ENCODE assay signal across 8 cellular contexts in the genomic region with DNA sequence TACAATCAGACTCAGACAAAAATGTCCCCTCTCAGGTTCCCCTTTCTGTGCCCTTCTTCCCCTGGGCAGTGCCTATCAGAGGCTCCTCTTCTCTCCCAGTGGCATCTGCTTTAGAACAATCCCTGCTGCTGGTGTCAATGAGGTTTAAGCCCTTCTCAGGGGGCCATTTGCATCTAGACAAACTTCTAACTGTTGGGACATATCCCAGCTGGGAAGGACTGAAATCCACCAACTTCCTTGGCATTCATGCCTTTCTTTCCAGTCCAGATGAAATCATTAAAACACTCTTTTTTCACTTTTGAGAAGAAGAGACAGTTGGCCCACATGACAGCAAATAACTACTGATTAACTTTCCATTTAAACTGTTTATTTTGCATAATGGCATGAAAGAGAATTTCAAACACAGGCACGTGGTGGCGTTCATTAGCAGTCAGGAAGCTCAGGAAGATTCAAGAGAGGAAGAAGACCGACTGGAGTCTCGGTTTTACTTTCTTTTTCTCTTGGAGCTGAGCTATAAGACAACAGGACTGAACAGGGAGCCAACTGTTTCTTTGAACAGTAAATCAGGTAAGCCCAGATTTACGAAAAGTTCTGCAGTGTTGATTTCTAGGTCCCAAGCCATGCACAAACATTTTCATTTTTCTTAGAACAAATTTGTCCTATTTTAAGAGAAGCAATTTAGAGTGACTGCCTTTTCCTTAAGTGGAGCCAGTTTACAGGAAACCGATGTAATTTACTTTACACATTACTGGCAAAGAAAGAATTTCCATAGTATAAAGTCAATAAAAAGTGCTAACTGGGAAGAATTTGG. TPM values are rescaled to one million over a fixed set of nuclear protein-coding genes. Genes with fewer than 3 reads are reported as not detected.
DNase-seq lines count a peak whose midpoint lies in the region; ATAC-seq and TF ChIP-seq lines count a peak whose summit lies in the region.

Gene GIMAP2, plus strand, starts transcription at position 488 of the 811 bp plus-strand sequence. CDS start 1,354 bp downstream, outside the sequence.

- H3K27ac ChIP-seq in ACC112 (ENCODE audit: low read depth, low read length) (no peak within 1 kb of the TSS; the same call in 1 of the 2 replicates), vagina (peak within 1 kb of the TSS; percentile 55)

- ATAC-seq in GM18498 (IDR thresholded peaks at IDR 0.05; ENCODE audit: unreplicated experiment), result peak; percentile 97
- peak; percentile 93 for ATAC-seq in HG02870 (IDR thresholded peaks at IDR 0.05; ENCODE audit: unreplicated experiment)

- no peaks in the 10 kb centered on the region for H3K4me1 ChIP-seq in ACC112 (ENCODE audit: control insufficient read depth, insufficient read depth, low read length, unreplicated experiment)
- H3K4me1 ChIP-seq in vagina, result peaks cover 10% of the 10 kb centered on the region

- no peak for TF ChIP-seq POLR2A in vagina (IDR thresholded peaks at IDR 0.05)

- peak within 1 kb of the TSS; percentile 70 for H2AFZ ChIP-seq in ACC112 (ENCODE audit: low read length, unreplicated experiment)

- H3K4me3 ChIP-seq in ACC112 (ENCODE audit: low read depth, low read length) (peak within 1 kb of the TSS; percentile 78), vagina (peak within 1 kb of the TSS; percentile 41 to 44)

- TF ChIP-seq CTCF in vagina (IDR thresholded peaks at IDR 0.05), result no peak

- H3K9me3 ChIP-seq in vagina, result no peaks in the 10 kb centered on the region

- intact Hi-C loops in vagina (cut with DNase I), result no loop called here

- DNase-seq in OCI-M1 (lab: John Stamatoyannopoulos, UW), result peak; percentile 83
- DNase-seq in cerebellar cortex (ENCODE audit: low spot score), result peak; percentile 12
- peak; percentile 45 for DNase-seq in midbrain (lab: John Stamatoyannopoulos, UW)
- DNase-seq in vagina (ENCODE audit: extremely low spot score in 2 of 2), result no peak
- no peak for DNase-seq in NCI-H1105 treated with DMSO at 0.1 percent for 48 hours (lab: John Stamatoyannopoulos, UW)

- peaks cover 3% of the 10 kb centered on the region; the same call in 1 of the 2 replicates for H3K36me3 ChIP-seq in ACC112 (ENCODE audit: insufficient read depth, low read length)
- peaks cover 0 to 6% of the 10 kb centered on the region in 2 donors for H3K36me3 ChIP-seq in vagina

- H3K27me3 ChIP-seq in ACC112 (ENCODE audit: insufficient read depth, low read length) (no peaks in the 10 kb centered on the region), vagina (no peaks in the 10 kb centered on the region)

- no peaks in the 10 kb centered on the region for H3K79me2 ChIP-seq in ACC112 (ENCODE audit: control insufficient read depth, insufficient read depth, low read length, unreplicated experiment)

RNA-seq across cellular contexts. Expression of gene GIMAP2, which starts in this region (rescaled TPM):
- total RNA-seq in vagina, result 9.6 TPM

Comparison
In these comparisons a context has a peak if more than half of its experiments do, and no peak if none do; other contexts are left out.
1. DNase-seq: peak in OCI-M1 (single experiment), cerebellar cortex (single experiment) and midbrain (single experiment); none in vagina (0 of 2) and NCI-H1105 treated with DMSO at 0.1 percent for 48 hours (single experiment).